ENCODE assay signal across 1 cellular context in genomic region chr2:12479042-12479601, GRCh38.
TF ChIP-seq lines count a peak whose summit lies in the region.

No MANE protein-coding gene starts in this region.

TF ChIP-seq in GM23338, 12 proteins besides CTCF, POLR2A, EP300 and RAD21 (continued from another document):
- TF ChIP-seq ETS1 (IDR thresholded peaks at IDR 0.05), result no peak
